ENCODE assay signal across 1 cellular context in genomic region chr3:169869484-169870304, GRCh38.
TF ChIP-seq lines count a peak whose summit lies in the region.

Gene LRRC31, minus strand, starts transcription at chr3:169869935. Its CDS starts 128 bp downstream, at chr3:169869807.

TF ChIP-seq in HEK293, 187 proteins besides CTCF, POLR2A, EP300 and RAD21 (continued from another document):
- TF ChIP-seq OSR2 (tag by site-specific recombination; IDR thresholded peaks at IDR 0.05), result peak; percentile 33; the same call in 1 of the 2 replicates
- TF ChIP-seq ZNF248 (tag by site-specific recombination; IDR thresholded peaks at IDR 0.05), result no peak
- no peak for TF ChIP-seq ZNF146 (tag by site-specific recombination; IDR thresholded peaks at IDR 0.05)
